6 cellular contexts compared by ENCODE assay signal in genomic region chr1:52578066-52578465, GRCh38. TPM values are rescaled to one million over a fixed set of nuclear protein-coding genes. Genes with fewer than 3 reads are reported as not detected.
"Had no signal": no experiment of that assay in that cellular context is flagged by ENCODE, and none has a peak within 500 bp of the region (broad histone marks: within the 10 kb centered on the region; RNA-seq: fewer than 3 reads in every experiment).

No MANE protein-coding gene starts in this region.

RNA-seq across cellular contexts. Expression of gene SHISAL2A, which starts 54.9 kb away (rescaled TPM):
- total RNA-seq: omental fat pad, osteocyte, pulmonary artery endothelial cell, right atrium auricular region, suprapubic skin, urinary bladder had no signal
